In the genomic region with DNA sequence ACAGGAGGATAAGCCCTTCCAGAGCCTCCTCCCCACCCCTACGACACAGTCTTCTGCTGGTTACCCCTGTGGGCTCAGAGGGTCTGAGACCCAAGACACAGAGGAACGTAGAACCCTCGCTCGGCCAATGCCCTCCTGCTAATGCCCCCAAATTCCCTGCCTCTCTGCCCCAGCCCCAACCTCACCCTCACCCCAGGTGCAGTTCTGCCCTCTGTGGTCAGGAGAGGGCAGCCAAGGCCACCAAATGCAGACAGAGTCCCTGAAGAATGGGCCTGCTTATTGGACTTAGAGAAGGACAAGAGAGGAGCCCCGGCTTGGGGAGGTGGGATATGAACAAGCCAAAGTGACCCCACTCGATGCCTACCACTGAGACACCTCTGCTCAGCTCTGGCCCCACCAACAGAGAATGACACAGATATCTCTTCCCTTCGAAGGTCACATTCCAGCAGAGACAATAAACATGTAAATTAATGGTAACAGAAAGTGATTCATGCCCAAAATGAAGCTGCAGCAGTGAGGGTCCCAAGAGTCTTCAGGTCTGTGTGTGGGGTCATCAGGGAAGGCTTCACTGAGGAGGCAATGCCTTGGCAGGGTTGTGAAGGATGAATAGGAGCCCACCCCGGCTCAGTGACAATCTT, we compare ENCODE assay signal across 10 cellular contexts.
DNase-seq lines count a peak whose midpoint lies in the region; ATAC-seq, FAIRE-seq and TF ChIP-seq lines count a peak whose summit lies in the region.
"Had no signal": no experiment of that assay in that cellular context is flagged by ENCODE, and none has a peak within 500 bp of the region (broad histone marks: within the 10 kb centered on the region; RNA-seq: fewer than 3 reads in every experiment).

No MANE protein-coding gene starts in this region.

- no peaks in the 10 kb centered on the region for H3K9me3 Mint-ChIP-seq in H9
- H3K9me3 Mint-ChIP-seq in effector memory CD8-positive, alpha-beta T cell, result no peaks in the 10 kb centered on the region

- peaks cover 9% of the 10 kb centered on the region for H3K27me3 Mint-ChIP-seq in H9 (ENCODE audit: low read depth)
- peaks cover 43 to 93% of the 10 kb centered on the region in 2 donors for H3K27me3 Mint-ChIP-seq in effector memory CD8-positive, alpha-beta T cell

- no peak overlapping the region for H2BK15ac ChIP-seq in H9 (ENCODE audit: low read depth, low read length)

- peaks cover 11 to 12% of the 10 kb centered on the region in 2 experiments for H3K4me1 Mint-ChIP-seq in H9
- no peaks in the 10 kb centered on the region for H3K4me1 Mint-ChIP-seq in effector memory CD8-positive, alpha-beta T cell (ENCODE audit: low read depth in 2 of 2)

- POLR2A ChIA-PET in HepG2 (lab: Yijun Ruan, JAX), result no interaction called here

- no CpG with 5 or more reads among the region's 8 CpGs for WGBS in H9 (ENCODE audit: extremely low coverage, insufficient read length, low lambda C conversion rate)
- 0% methylated on average over 4 of the region's 8 CpGs for WGBS in HepG2 (ENCODE audit: low lambda C conversion rate)
- 10 to 12% methylated on average over 8 of the region's 8 CpGs for WGBS in GM23248 (ENCODE audit: low coverage in 1 of 2, low lambda C conversion rate in 2 of 2, missing lambda C conversion rate in 2 of 2), 2 experiments

- H3K27ac ChIP-seq in H9 (ENCODE audit: insufficient read length, low read depth, low read length) (no peak overlapping the region), WERI-Rb-1 (no peak overlapping the region), HepG2 (ENCODE audit: extremely low read length, insufficient read depth, low read length) (no peak overlapping the region), GM23248 (no peak overlapping the region)
- H3K27ac ChIP-seq: colonic mucosa, tibial artery had no signal

- H2AFZ ChIP-seq in H9 (ENCODE audit: low read length), result no peak overlapping the region
- H2AFZ ChIP-seq in HepG2 (ENCODE audit: low read length), result no peak overlapping the region
- H2AFZ ChIP-seq in GM23248, result no peak overlapping the region

- H3K4ac ChIP-seq in H9 (ENCODE audit: low read depth, low read length), result no peak overlapping the region

- no peaks in the 10 kb centered on the region for H3F3A ChIP-seq in GM23248 (ENCODE audit: insufficient read depth)

- H3T11ph ChIP-seq in H9 (ENCODE audit: low read length), result no peak overlapping the region

- H4K20me1 ChIP-seq in H9 (ENCODE audit: control insufficient read depth, insufficient read depth, insufficient read length), result no peaks in the 10 kb centered on the region
- H4K20me1 ChIP-seq in HepG2 (ENCODE audit: insufficient read depth, low read length), result no peaks in the 10 kb centered on the region
- no peaks in the 10 kb centered on the region for H4K20me1 ChIP-seq in GM23248 (ENCODE audit: insufficient read depth)

- ATAC-seq in HepG2, result peak; percentile 78
- no peak for ATAC-seq in effector memory CD8-positive, alpha-beta T cell (replicated peaks)

- no peak for FAIRE-seq in HepG2 (lab: Jason Lieb, UNC)

- TF ChIP-seq CTCF in H9 (conservative IDR thresholded peaks at IDR 0.05) (peak; percentile 68), WERI-Rb-1 (IDR thresholded peaks at IDR 0.05; ENCODE audit: low read depth, low read length) (peak; percentile 84), HepG2 (CRISPR knock-in tag; IDR thresholded peaks at IDR 0.05) (peak; percentile 71)

- H3K27ac Mint-ChIP-seq in H9, result no peak overlapping the region
- no peak overlapping the region for H3K27ac Mint-ChIP-seq in effector memory CD8-positive, alpha-beta T cell

- TF ChIP-seq EP300 in HepG2 (IDR thresholded peaks at IDR 0.05; ENCODE audit: low read depth in 2 of 2, low read length in 2 of 2), result no peak
- TF ChIP-seq EP300 in HepG2 (CRISPR knock-in tag; IDR thresholded peaks at IDR 0.05; ENCODE audit: borderline replicate concordance), result no peak

- no peak overlapping the region for H2AK5ac ChIP-seq in H9 (ENCODE audit: insufficient read length, low read length)

- H3K36me3 Mint-ChIP-seq in H9 (ENCODE audit: insufficient read depth in 1 of 3, low read depth in 3 of 3), result no peaks in the 10 kb centered on the region
- H3K36me3 Mint-ChIP-seq in effector memory CD8-positive, alpha-beta T cell (ENCODE audit: insufficient read depth), result no peaks in the 10 kb centered on the region

- H3K79me2 ChIP-seq in H9 (ENCODE audit: insufficient read depth, low read length) (no peaks in the 10 kb centered on the region), HepG2 (ENCODE audit: insufficient read depth, low read length) (no peaks in the 10 kb centered on the region), GM23248 (ENCODE audit: insufficient read depth) (no peaks in the 10 kb centered on the region)

- no peaks in the 10 kb centered on the region for H3K27me3 ChIP-seq in H9 (ENCODE audit: insufficient read depth, low read length)
- no peaks in the 10 kb centered on the region for H3K27me3 ChIP-seq in WERI-Rb-1 (ENCODE audit: insufficient read depth, low read depth, severe bottlenecking)
- peaks cover 0 to 1% of the 10 kb centered on the region in 2 experiments; a peak in 1 of 5 replicates for H3K27me3 ChIP-seq in HepG2 (ENCODE audit: control insufficient read depth in 1 of 2, insufficient read depth in 2 of 2, low read length in 2 of 2)
- no peaks in the 10 kb centered on the region; the same call in 1 of the 2 replicates for H3K27me3 ChIP-seq in GM23248 (replicated peaks; ENCODE audit: insufficient read depth)
- H3K27me3 ChIP-seq: colonic mucosa had no signal

- H3K9me2 ChIP-seq in GM23248 (ENCODE audit: insufficient read depth), result no peaks in the 10 kb centered on the region

- no peak overlapping the region for H3K18ac ChIP-seq in H9 (ENCODE audit: insufficient read length, low read depth, low read length)

- H2BK120ac ChIP-seq in H9 (ENCODE audit: low read depth, low read length, poor library complexity, severe bottlenecking), result no peak overlapping the region

- H3K79me1 ChIP-seq in H9 (ENCODE audit: insufficient read depth, low read depth, low read length, poor library complexity, severe bottlenecking), result no peaks in the 10 kb centered on the region

- H2BK20ac ChIP-seq in H9 (ENCODE audit: low read depth, low read length, poor library complexity, severe bottlenecking), result no peak overlapping the region

- H4K8ac ChIP-seq in H9 (replicated peaks; ENCODE audit: insufficient read length, low read depth, low read length), result no peak overlapping the region

- no peak overlapping the region; the same call in 1 of the 2 replicates for H3K14ac ChIP-seq in H9 (ENCODE audit: insufficient read depth, low read length)

- H3K9me3 ChIP-seq in H9 (ENCODE audit: control insufficient read depth, low read depth, low read length), result no peaks in the 10 kb centered on the region
- no peaks in the 10 kb centered on the region for H3K9me3 ChIP-seq in WERI-Rb-1 (ENCODE audit: severe bottlenecking)
- no peaks in the 10 kb centered on the region for H3K9me3 ChIP-seq in HepG2 (ENCODE audit: low read length)
- H3K9me3 ChIP-seq in GM23248 (ENCODE audit: low read depth), result no peaks in the 10 kb centered on the region
- H3K9me3 ChIP-seq: colonic mucosa, tibial artery had no signal

- no peak for TF ChIP-seq POLR2A in HepG2 (IDR thresholded peaks at IDR 0.05; ENCODE audit: insufficient read depth in 1 of 2, low read depth in 2 of 2, low read length in 2 of 2)

- no peak for TF ChIP-seq RAD21 in HepG2 (CRISPR knock-in tag; IDR thresholded peaks at IDR 0.05)

- H3K4me2 ChIP-seq in H9 (ENCODE audit: insufficient read depth, insufficient read length, low read length) (no peak overlapping the region), HepG2 (ENCODE audit: low read depth, low read length) (no peak overlapping the region), GM23248 (ENCODE audit: unreplicated experiment) (no peak overlapping the region)

- intact Hi-C loops in HepG2 (cut with micrococcal nuclease; ENCODE audit: unreplicated experiment), result no loop called here

- H3K23me2 ChIP-seq in H9 (ENCODE audit: insufficient read length, low read depth, low read length, poor library complexity, severe bottlenecking), result no peaks in the 10 kb centered on the region

- H3K56ac ChIP-seq in H9 (ENCODE audit: insufficient read length, low read depth, low read length), result no peak overlapping the region

- BruUV-seq in HepG2 (replicated peaks; lab: Mats Ljungman, UMichigan), result no TSS peak

- H3K4me3 Mint-ChIP-seq in H9, result no peak overlapping the region
- no peak overlapping the region for H3K4me3 Mint-ChIP-seq in effector memory CD8-positive, alpha-beta T cell

- H3K23ac ChIP-seq in H9 (ENCODE audit: insufficient read length, low read depth, low read length), result no peak overlapping the region

- no peak overlapping the region for H3K4me3 ChIP-seq in WERI-Rb-1 (ENCODE audit: low read depth, low read length)
- no peak overlapping the region for H3K4me3 ChIP-seq in HepG2 (replicated peaks in 1 of 3; ENCODE audit: insufficient read depth in 1 of 3, low read depth in 2 of 3, low read length in 3 of 3)
- no peak overlapping the region for H3K4me3 ChIP-seq in GM23248
- H3K4me3 ChIP-seq: colonic mucosa, tibial artery had no signal

- H2BK5ac ChIP-seq in H9 (ENCODE audit: insufficient read length, low read length), result no peak overlapping the region

- H3K9ac ChIP-seq in H9 (ENCODE audit: extremely low read depth, insufficient read length, low read length) (no peak overlapping the region), HepG2 (ENCODE audit: insufficient read depth, low read depth, low read length) (no peak overlapping the region), GM23248 (no peak overlapping the region)

- DNase-seq in ELF-1 (ENCODE audit: low read depth, low spot score) (peak; percentile 38), H9 (peak; percentile 71), WERI-Rb-1 (peak; percentile 70), HepG2 (ENCODE audit: low spot score) (peak; percentile 9), NCI-H1930 (lab: John Stamatoyannopoulos, UW) (no peak), GM23248 (no peak), foreskin melanocyte (no peak)
- no peak for DNase-seq in effector memory CD8-positive, alpha-beta T cell
- DNase-seq: colonic mucosa, tibial artery had no signal

- in situ Hi-C loops in HepG2 (cut with HindIII; ENCODE audit: extremely low pct_ligation_motif_present, low pct_unique_long_range_greater_than_20kb), result loop anchor here (25.0 kb wide), 1 partner anchor 443 kb away; no protein-coding TSS in a partner anchor
- in situ Hi-C loops in GM23248 (cut with MboI), result no loop called here

- H3K4me1 ChIP-seq in H9 (ENCODE audit: insufficient read depth, low read length) (0 out of 2 replicates have a peak, but pooled peaks cover 3% of the 10 kb centered on the region), HepG2 (ENCODE audit: insufficient read depth, low read length) (no peaks in the 10 kb centered on the region), GM23248 (ENCODE audit: insufficient read depth) (no peaks in the 10 kb centered on the region)
- H3K4me1 ChIP-seq: colonic mucosa, tibial artery had no signal

- no peaks in the 10 kb centered on the region for H3K36me3 ChIP-seq in WERI-Rb-1
- H3K36me3 ChIP-seq in HepG2 (replicated peaks in 1 of 2; ENCODE audit: control insufficient read depth in 1 of 2, insufficient read depth in 2 of 2, low read length in 2 of 2), result no peaks in the 10 kb centered on the region
- no peaks in the 10 kb centered on the region for H3K36me3 ChIP-seq in GM23248 (ENCODE audit: low read depth)
- H3K36me3 ChIP-seq: colonic mucosa, tibial artery had no signal

- no peak overlapping the region for H4K91ac ChIP-seq in H9 (ENCODE audit: insufficient read length, low read depth, low read length)

- H2BK12ac ChIP-seq in H9 (ENCODE audit: insufficient read length, low read depth, low read length), result no peak overlapping the region

- H4K5ac ChIP-seq in H9 (ENCODE audit: insufficient read length, low read depth, low read length), result no peak overlapping the region

- CTCF ChIA-PET in HepG2 (lab: Yijun Ruan, JAX; ENCODE audit: low intra/inter-chr PET ratio, low total read pairs), result no interaction called here

Comparison
In these comparisons a context has a peak if more than half of its experiments do, and no peak if none do; other contexts are left out.
1. DNase-seq: peak in ELF-1 (single experiment), H9 (single experiment), WERI-Rb-1 (single experiment) and HepG2 (single experiment); none in NCI-H1930 (0 of 2), GM23248 (single experiment), effector memory CD8-positive, alpha-beta T cell (0 of 3) and foreskin melanocyte (single experiment).
2. Peak in every context shown above with its lines, with median percentiles within 50 percentile points of each other: CTCF ChIP-seq.